ENCODE assay signal across 8 cellular contexts in the genomic region with DNA sequence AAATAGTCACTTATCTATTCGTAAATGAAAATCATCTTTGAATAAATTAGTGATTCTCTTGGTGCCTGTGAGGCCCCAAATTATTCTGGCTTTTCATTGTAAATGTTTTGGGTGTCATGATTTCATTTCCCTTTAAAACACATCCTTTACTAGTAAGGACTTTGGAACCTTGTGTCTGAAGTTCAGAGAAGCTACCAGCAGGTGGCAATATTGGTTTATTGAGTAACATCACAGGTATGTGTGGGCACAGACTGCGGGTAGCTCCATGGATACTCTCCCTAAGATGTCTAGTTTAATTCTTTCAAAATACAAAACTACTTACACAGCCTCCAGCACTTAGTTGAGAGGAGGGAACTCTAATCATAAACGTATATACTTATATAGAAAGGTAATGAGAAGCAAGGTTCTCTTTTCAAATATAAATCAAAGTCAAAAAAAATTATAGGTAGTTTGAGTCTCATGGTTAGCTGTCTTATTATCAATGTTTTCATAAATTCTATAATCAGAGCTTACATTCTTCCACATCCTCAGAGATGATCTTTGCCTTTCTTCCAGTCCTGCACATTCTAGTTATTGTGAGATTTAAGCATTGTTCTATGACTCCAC.
DNase-seq lines count a peak whose midpoint lies in the region; ATAC-seq and TF ChIP-seq lines count a peak whose summit lies in the region.

No MANE protein-coding gene starts in this region.

- no peaks in the 10 kb centered on the region for H3K9me3 ChIP-seq in right lobe of liver

- H3K36me3 Mint-ChIP-seq in type B pancreatic cell: no peaks in the 10 kb centered on the region

- H3K4me3 Mint-ChIP-seq in type B pancreatic cell: no peak overlapping the region

- H3K4me3 ChIP-seq in LNCaP clone FGC (ENCODE audit: low read depth, low read length): no peak overlapping the region
- H3K4me3 ChIP-seq in cardiac fibroblast (replicated peaks in 1 of 2; ENCODE audit: low read depth in 2 of 2, low read length in 2 of 2): no peak overlapping the region
- H3K4me3 ChIP-seq in right lobe of liver: no peak overlapping the region

- no peaks in the 10 kb centered on the region for H3K36me3 ChIP-seq in right lobe of liver

- WGBS in right lobe of liver (ENCODE audit: insufficient coverage, low coverage, low lambda C conversion rate, missing lambda C conversion rate): 6% methylated on average over 3 of the region's 3 CpGs

- no peak overlapping the region for H3K27ac Mint-ChIP-seq in type B pancreatic cell

- H3K4me1 ChIP-seq in right lobe of liver: no peaks in the 10 kb centered on the region

- DNase-seq in AG08396 (ENCODE audit: low spot score) (peak; percentile 62), HEK293T (ENCODE audit: extremely low spot score) (peak; percentile 40), LNCaP clone FGC (ENCODE audit: low read depth) (peak; percentile 45), RKO (ENCODE audit: low spot score) (peak; percentile 87), cardiac fibroblast (ENCODE audit: low read depth in 2 of 2) (peak; percentile 76 to 81), right lobe of liver (peak in 1 of 3 donors; percentile 53), type B pancreatic cell (ENCODE audit: extremely low spot score, unreplicated experiment) (no peak)

- POLR2A ChIA-PET in HEK293T (lab: Yijun Ruan, JAX): no interaction called here

- CTCF ChIA-PET in HEK293T (lab: Yijun Ruan, JAX): interaction anchor here (0.6 to 1.4 kb wide), 7 partner anchors 83 to 1131 kb away, joined by 3 to 10 read pairs (median 5); no protein-coding TSS in a partner anchor

- TF ChIP-seq CTCF in GM12873 (IDR thresholded peaks at IDR 0.05; ENCODE audit: insufficient read depth, low read depth, low read length, missing control alignments) (peak; percentile 65), LNCaP clone FGC (IDR thresholded peaks at IDR 0.05; ENCODE audit: control insufficient read depth, extremely low read depth, insufficient read depth) (peak; percentile 75), cardiac fibroblast (IDR thresholded peaks at IDR 0.05; ENCODE audit: low read depth, low read length) (peak; percentile 66), right lobe of liver (IDR thresholded peaks at IDR 0.05) (peak; percentile 72 to 83 (median 76)), type B pancreatic cell (conservative IDR thresholded peaks at IDR 0.05) (peak; percentile 86)

- no peaks in the 10 kb centered on the region for H3K27me3 ChIP-seq in right lobe of liver

- no peaks in the 10 kb centered on the region for H3K27me3 Mint-ChIP-seq in type B pancreatic cell

- peak; percentile 93 to 99 (median 96) for ATAC-seq in right lobe of liver

- no peak for TF ChIP-seq POLR2A in right lobe of liver (IDR thresholded peaks at IDR 0.05)

- no peaks in the 10 kb centered on the region for H3K4me1 Mint-ChIP-seq in type B pancreatic cell (ENCODE audit: unreplicated experiment)

- H3K27ac ChIP-seq in right lobe of liver: no peak overlapping the region

- H3K9me3 Mint-ChIP-seq in type B pancreatic cell: no peaks in the 10 kb centered on the region

- intact Hi-C loops in right lobe of liver (cut with DNase I): loop anchor here in 1 of 2 donors (10.0 kb wide), 1 partner anchor 452 kb away; a partner anchor contains a TSS

TF ChIP-seq in HEK293T, 16 proteins besides CTCF, POLR2A, EP300 and RAD21:
- TF ChIP-seq BHLHE40 (IDR thresholded peaks at IDR 0.05; ENCODE audit: borderline replicate concordance) (no peak), ZNF384 (IDR thresholded peaks at IDR 0.05) (no peak), HDGF (IDR thresholded peaks at IDR 0.05; ENCODE audit: borderline replicate concordance) (no peak), LEF1 (IDR thresholded peaks at IDR 0.05; ENCODE audit: borderline replicate concordance) (no peak), ELF4 (IDR thresholded peaks at IDR 0.05) (no peak)
